1 cellular context compared by ENCODE assay signal in genomic region chr19:12648088-12648487, GRCh38.
TF ChIP-seq lines count a peak whose summit lies in the region.

No MANE protein-coding gene starts in this region.

TF ChIP-seq in SK-N-SH, 30 proteins besides CTCF, POLR2A, EP300 and RAD21 (continued from another document):
- no peak for TF ChIP-seq REST (IDR thresholded peaks at IDR 0.05; ENCODE audit: low read depth, low read length)
- no peak for TF ChIP-seq EZH2phosphoT487 (IDR thresholded peaks at IDR 0.05; ENCODE audit: borderline replicate concordance, low read depth)
- TF ChIP-seq RCOR1 (IDR thresholded peaks at IDR 0.05; ENCODE audit: low read length), result no peak
- TF ChIP-seq MAX (IDR thresholded peaks at IDR 0.05; ENCODE audit: low read depth), result no peak
- no peak for TF ChIP-seq ELF1 (IDR thresholded peaks at IDR 0.05)
- TF ChIP-seq POLR2AphosphoS5 (IDR thresholded peaks at IDR 0.05; ENCODE audit: low read depth, low read length), result no peak
- no peak for TF ChIP-seq USF2 (IDR thresholded peaks at IDR 0.05; ENCODE audit: borderline replicate concordance, low read depth, low read length)
- TF ChIP-seq SIN3A (IDR thresholded peaks at IDR 0.05; ENCODE audit: borderline replicate concordance, low read depth, low read length), result no peak
- TF ChIP-seq FOSL2 (IDR thresholded peaks at IDR 0.05; ENCODE audit: borderline replicate concordance, low read depth), result no peak
- no peak for TF ChIP-seq SMC3 (IDR thresholded peaks at IDR 0.05; ENCODE audit: low read depth, low read length)
- no peak for TF ChIP-seq YY1 (IDR thresholded peaks at IDR 0.05; ENCODE audit: low read depth)
TF ChIP-seq in SK-N-SH: peak in this region for 0.
